In genomic region chr11:33262016-33262638, GRCh38 we compare ENCODE assay signal across 11 cellular contexts. TPM values are rescaled to one million over a fixed set of nuclear protein-coding genes. Genes with fewer than 3 reads are reported as not detected.
DNase-seq lines count a peak whose midpoint lies in the region; ATAC-seq and TF ChIP-seq lines count a peak whose summit lies in the region.
"Had no signal": no experiment of that assay in that cellular context is flagged by ENCODE, and none has a peak within 500 bp of the region (broad histone marks: within the 10 kb centered on the region; RNA-seq: fewer than 3 reads in every experiment).

No MANE protein-coding gene starts in this region.

- no peaks in the 10 kb centered on the region for H3K9me3 ChIP-seq in psoas muscle
- no peaks in the 10 kb centered on the region for H3K9me3 ChIP-seq in aorta (ENCODE audit: control insufficient read depth, low read length)

- H3K27ac ChIP-seq in psoas muscle (peak overlapping the region; percentile 100), aorta (ENCODE audit: low read depth in 1 of 2, low read length in 2 of 2) (no peak overlapping the region)

- H3K36me3 ChIP-seq in psoas muscle (ENCODE audit: insufficient read depth in 1 of 2, low read depth in 1 of 2), result no peaks in the 10 kb centered on the region
- no peaks in the 10 kb centered on the region for H3K36me3 ChIP-seq in aorta (ENCODE audit: control insufficient read depth in 1 of 2, insufficient read depth in 2 of 2, low read length in 1 of 2)

- intact Hi-C loops in psoas muscle (cut with DNase I) (no loop called here), aorta (cut with DNase I) (no loop called here), left colon (cut with DNase I, micrococcal nuclease) (no loop called here)

- TF ChIP-seq CTCF in choroid plexus epithelial cell (conservative IDR thresholded peaks at IDR 0.05; ENCODE audit: low read depth, low read length), result no peak
- no peak for TF ChIP-seq CTCF in psoas muscle (IDR thresholded peaks at IDR 0.05)

- no peak overlapping the region for H3K4me3 ChIP-seq in choroid plexus epithelial cell (ENCODE audit: low read depth, low read length)
- H3K4me3 ChIP-seq in psoas muscle, result peak overlapping the region; percentile 17
- no peak overlapping the region for H3K4me3 ChIP-seq in aorta (ENCODE audit: low read length in 2 of 2)

- DNase-seq in DMS 273 (lab: John Stamatoyannopoulos, UW; ENCODE audit: unreplicated experiment) (peak; percentile 53), MV-4-11 (lab: John Stamatoyannopoulos, UW) (peak; percentile 56), choroid plexus epithelial cell (ENCODE audit: low read depth) (peak; percentile 23), psoas muscle (no peak), NCI-H1048 (lab: John Stamatoyannopoulos, UW) (no peak), aorta (no peak), left colon (no peak)
- DNase-seq: activated effector memory CD4-positive, alpha-beta T cell treated with anti-CD3 and anti-CD28 coated beads, Interleukin-2, amount 50 U/mL, for 16 hours; endodermal cell had no signal

- H3K4me1 ChIP-seq in psoas muscle, result peaks cover 69% of the 10 kb centered on the region
- H3K4me1 ChIP-seq in aorta (ENCODE audit: control insufficient read depth in 1 of 2, insufficient read depth in 2 of 2, low read length in 2 of 2), result peaks cover 2 to 3% of the 10 kb centered on the region in 2 donors

- ATAC-seq in psoas muscle (no peak), aorta (ENCODE audit: low FRiP score) (no peak), left colon (no peak), HG02678 (IDR thresholded peaks at IDR 0.05; ENCODE audit: unreplicated experiment) (no peak)
- ATAC-seq: WTC11 had no signal

- no peaks in the 10 kb centered on the region for H3K27me3 ChIP-seq in psoas muscle (ENCODE audit: insufficient read depth in 3 of 3, low read length in 2 of 3)
- no peaks in the 10 kb centered on the region for H3K27me3 ChIP-seq in aorta (ENCODE audit: control insufficient read depth in 1 of 2, insufficient read depth in 2 of 2, low read length in 1 of 2)

RNA-seq across cellular contexts. Expression of gene HIPK3, which starts 4.9 kb away (rescaled TPM):
- total RNA-seq in psoas muscle (100 to 1,000 TPM; 119 to 155 (median 134) TPM), aorta (100 to 1,000 TPM; 213 to 251 TPM), left colon (10 to 100 TPM; 59.9 to 85.4 TPM)
- polyA plus RNA-seq in psoas muscle (10 to 100 TPM in 2 of 3 donors, 1 to 10 TPM in 1; 7.8 to 64.2 (median 25.5) TPM), aorta (10 to 100 TPM; 24.8 to 25.4 TPM)

Comparison
In these comparisons a context has a peak if more than half of its experiments do, and no peak if none do; other contexts are left out.
1. DNase-seq: peak in DMS 273 (single experiment), MV-4-11 (single experiment) and choroid plexus epithelial cell (single experiment); none in psoas muscle (0 of 2), NCI-H1048 (single experiment), aorta (0 of 2) and left colon (0 of 2).